ENCODE assay signal across 15 cellular contexts in genomic region chr13:111011899-111012298, GRCh38.
DNase-seq lines count a peak whose midpoint lies in the region; ATAC-seq, FAIRE-seq and TF ChIP-seq lines count a peak whose summit lies in the region.
"Had no signal": no experiment of that assay in that cellular context is flagged by ENCODE, and none has a peak within 500 bp of the region (broad histone marks: within the 10 kb centered on the region; RNA-seq: fewer than 3 reads in every experiment).

No MANE protein-coding gene starts in this region.

- H3K36me3 ChIP-seq in MG63 (no peaks in the 10 kb centered on the region), K562 (ENCODE audit: control insufficient read depth, insufficient read depth, low read length) (no peaks in the 10 kb centered on the region)
- H3K36me3 ChIP-seq: breast epithelium had no signal

- H3K27me3 ChIP-seq in MG63 (no peaks in the 10 kb centered on the region), K562 (ENCODE audit: control insufficient read depth in 2 of 2, insufficient read depth in 2 of 2, low read length in 2 of 2) (no peaks in the 10 kb centered on the region)
- H3K27me3 ChIP-seq: breast epithelium had no signal

- H3K27ac Mint-ChIP-seq in activated naive CD4-positive, alpha-beta T cell treated with anti-CD3 and anti-CD28 coated beads, Interleukin-2, amount 10 ng/mL, durations not matched to agents 7 days and 5 days = peak overlapping the region; percentile 87
- peak overlapping the region; percentile 74 for H3K27ac Mint-ChIP-seq in type B pancreatic cell
- H3K27ac Mint-ChIP-seq: activated naive CD8-positive, alpha-beta T cell had no signal

- H3K9me1 ChIP-seq in K562 (ENCODE audit: control insufficient read depth, insufficient read depth, low read length) = no peaks in the 10 kb centered on the region

- in situ Hi-C loops in K562 (cut with MboI) = no loop called here

- H3K27me3 Mint-ChIP-seq in activated naive CD4-positive, alpha-beta T cell treated with anti-CD3 and anti-CD28 coated beads, Interleukin-2, amount 10 ng/mL, durations not matched to agents 7 days and 5 days = peaks cover 13% of the 10 kb centered on the region
- no peaks in the 10 kb centered on the region for H3K27me3 Mint-ChIP-seq in type B pancreatic cell

- TF ChIP-seq CTCF in K562 (IDR thresholded peaks at IDR 0.05 in 2 of 3, conservative IDR thresholded peaks at IDR 0.05 in 1 of 3; ENCODE audit: insufficient read depth in 2 of 3, low read depth in 1 of 3, low read length in 3 of 3) (no peak), type B pancreatic cell (conservative IDR thresholded peaks at IDR 0.05) (no peak)

- intact Hi-C loops in K562 (cut with micrococcal nuclease) = no loop called here

- no peaks in the 10 kb centered on the region for H3K9me3 ChIP-seq in MG63
- H3K9me3 ChIP-seq in K562 (replicated peaks; ENCODE audit: control insufficient read depth, insufficient read depth, low read depth, low read length) = peaks cover 4% of the 10 kb centered on the region; the same call in 1 of the 2 replicates
- H3K9me3 ChIP-seq: breast epithelium had no signal

- DNase-seq in activated naive CD4-positive, alpha-beta T cell treated with anti-CD3 and anti-CD28 coated beads, Interleukin-2, amount 10 ng/mL, durations not matched to agents 7 days and 5 days = peak; percentile 39
- DNase-seq in activated naive CD4-positive, alpha-beta T cell treated with Interleukin-2 at 50 U/mL for 16 hours = no peak
- DNase-seq in MG63 (peak; percentile 74), K562 (ENCODE audit: extremely low read depth in 1 of 4, low spot score in 3 of 4) (no peak), type B pancreatic cell (ENCODE audit: extremely low spot score, unreplicated experiment) (no peak), left lobe of liver (ENCODE audit: low spot score) (no peak)
- DNase-seq: effector CD4-positive, alpha-beta T cell; left cardiac atrium; stimulated activated CD4-positive, alpha-beta T cell treated with anti-CD3 and anti-CD28 coated beads, Interleukin-4, amount 100 ng/mL, for 24 hours had no signal

- 37% methylated on average over 3 of the region's 3 CpGs for WGBS in K562 (ENCODE audit: insufficient coverage, low coverage, missing lambda C conversion rate)

- peaks cover 0 to 6% of the 10 kb centered on the region in 2 experiments; a peak in 3 of 5 replicates for H3K4me1 ChIP-seq in K562 (replicated peaks in 1 of 2; ENCODE audit: control insufficient read depth in 2 of 2, insufficient read depth in 2 of 2, low read length in 2 of 2)

- no peaks in the 10 kb centered on the region for H4K20me1 ChIP-seq in K562 (replicated peaks; ENCODE audit: control insufficient read depth, insufficient read depth, low read length)

- H3K9me3 Mint-ChIP-seq in activated naive CD4-positive, alpha-beta T cell treated with anti-CD3 and anti-CD28 coated beads, Interleukin-2, amount 10 ng/mL, durations not matched to agents 7 days and 5 days = no peaks in the 10 kb centered on the region
- no peaks in the 10 kb centered on the region for H3K9me3 Mint-ChIP-seq in type B pancreatic cell

- BruUV-seq in K562 (replicated peaks; lab: Mats Ljungman, UMichigan) = no TSS peak

- H3K4me3 ChIP-seq in MG63 (no peak overlapping the region), K562 (no peak overlapping the region)
- H3K4me3 ChIP-seq: breast epithelium had no signal

- CTCF ChIA-PET in activated naive CD4-positive, alpha-beta T cell treated with anti-CD3 and anti-CD28 coated beads, Interleukin-2, amount 10 ng/mL, durations not matched to agents 7 days and 5 days (lab: Charles Lee) = interaction anchor here (1.3 kb wide), 1 partner anchor 56 kb away, joined by 3 read pairs; no protein-coding TSS in a partner anchor
- CTCF ChIA-PET in K562 (lab: Yijun Ruan, JAX; ENCODE audit: low intra/inter-chr PET ratio) = no interaction called here

- no peak overlapping the region for H2AFZ ChIP-seq in K562 (ENCODE audit: low read depth, low read length)

- no peak overlapping the region for H3K4me2 ChIP-seq in K562 (ENCODE audit: insufficient read depth, low read length)

- TF ChIP-seq RAD21 in K562 (CRISPR knock-in tag; conservative IDR thresholded peaks at IDR 0.05 in 1 of 2, IDR thresholded peaks at IDR 0.05 in 1 of 2) = no peak

- no peak for TF ChIP-seq POLR2A in K562 (conservative IDR thresholded peaks at IDR 0.05)

- H3K4me3 Mint-ChIP-seq in activated naive CD4-positive, alpha-beta T cell treated with anti-CD3 and anti-CD28 coated beads, Interleukin-2, amount 10 ng/mL, durations not matched to agents 7 days and 5 days = no peak overlapping the region
- H3K4me3 Mint-ChIP-seq in type B pancreatic cell = no peak overlapping the region
- H3K4me3 Mint-ChIP-seq: activated naive CD8-positive, alpha-beta T cell had no signal

- H3K9ac ChIP-seq in K562 (ENCODE audit: insufficient read depth in 1 of 2, low read depth in 2 of 2, low read length in 2 of 2) = no peak overlapping the region

- peaks cover 31% of the 10 kb centered on the region for H3K4me1 Mint-ChIP-seq in activated naive CD4-positive, alpha-beta T cell treated with anti-CD3 and anti-CD28 coated beads, Interleukin-2, amount 10 ng/mL, durations not matched to agents 7 days and 5 days
- H3K4me1 Mint-ChIP-seq in type B pancreatic cell (ENCODE audit: unreplicated experiment) = no peaks in the 10 kb centered on the region

- H3K27ac ChIP-seq in K562 (ENCODE audit: extremely low read depth, low read depth, low read length) = no peak overlapping the region
- H3K27ac ChIP-seq: breast epithelium, VCaP had no signal

- no peak for TF ChIP-seq EP300 in K562 (IDR thresholded peaks at IDR 0.05; ENCODE audit: low read length)

- peaks cover 4% of the 10 kb centered on the region for H3K36me3 Mint-ChIP-seq in activated naive CD4-positive, alpha-beta T cell treated with anti-CD3 and anti-CD28 coated beads, Interleukin-2, amount 10 ng/mL, durations not matched to agents 7 days and 5 days
- H3K36me3 Mint-ChIP-seq in type B pancreatic cell = no peaks in the 10 kb centered on the region
- H3K36me3 Mint-ChIP-seq: activated naive CD8-positive, alpha-beta T cell had no signal

- no peak for FAIRE-seq in K562 (lab: Jason Lieb, UNC)
- FAIRE-seq: urothelium cell line had no signal

- no peaks in the 10 kb centered on the region for H3K79me2 ChIP-seq in K562 (ENCODE audit: control insufficient read depth, insufficient read depth, low read length)

- POLR2A ChIA-PET in K562 (lab: Yijun Ruan, JAX) = interaction anchor here (0.5 kb wide), 1 partner anchor 30 kb away, joined by 3 read pairs; no protein-coding TSS in a partner anchor

- ATAC-seq in K562 (peak; percentile 37; the same call in 1 of the 3 replicates), GM18909 (IDR thresholded peaks at IDR 0.05; ENCODE audit: poor library complexity, unreplicated experiment) (no peak), HG03457 (IDR thresholded peaks at IDR 0.05; ENCODE audit: unreplicated experiment) (no peak), left lobe of liver (no peak)
- ATAC-seq: left cardiac atrium had no signal

TF ChIP-seq in K562, 482 proteins besides CTCF, POLR2A, EP300 and RAD21:
- TF ChIP-seq NR3C1 (CRISPR knock-in tag; IDR thresholded peaks at IDR 0.05) (no peak), SPI1 (IDR thresholded peaks at IDR 0.05; ENCODE audit: borderline replicate concordance, low read depth, low read length) (peak; percentile 20; the same call in 1 of the 2 replicates)
TF ChIP-seq in K562: peak in this region for 1.

Comparison
In these comparisons a context has a peak if more than half of its experiments do, and no peak if none do; other contexts are left out.
1. DNase-seq: peak in activated naive CD4-positive, alpha-beta T cell treated with anti-CD3 and anti-CD28 coated beads, Interleukin-2, amount 10 ng/mL, durations not matched to agents 7 days and 5 days (single experiment) and MG63 (single experiment); none in activated naive CD4-positive, alpha-beta T cell treated with Interleukin-2 at 50 U/mL for 16 hours (single experiment), K562 (0 of 4), type B pancreatic cell (single experiment) and left lobe of liver (single experiment).